ENCODE assay signal across 27 cellular contexts in genomic region chr19:2963122-2963521, GRCh38. TPM values are rescaled to one million over a fixed set of nuclear protein-coding genes. Genes with fewer than 3 reads are reported as not detected.
"Had no signal": no experiment of that assay in that cellular context is flagged by ENCODE, and none has a peak within 500 bp of the region (broad histone marks: within the 10 kb centered on the region; RNA-seq: fewer than 3 reads in every experiment).

No MANE protein-coding gene starts in this region.

- H3K27ac Mint-ChIP-seq: dendritic cell treated with granulocyte-macrophage colony-stimulating factor and Interleukin-4, amounts not matched to agents 40 ng/mL and 50 ng/mL, for 4 days; memory B cell; mesothelial cell of epicardium; naive thymus-derived CD8-positive, alpha-beta T cell had no signal

- H3K9me3 ChIP-seq: colonic mucosa, esophagus squamous epithelium, gastrocnemius medialis, heart right ventricle, left lung, lower lobe of right lung, mucosa of descending colon had no signal

- FAIRE-seq: endothelial cell of umbilical vein, islet of Langerhans, keratinocyte had no signal

- ATAC-seq: esophagus mucosa, mucosa of descending colon had no signal

- DNase-seq: colonic mucosa; cortex of kidney; effector CD4-positive, alpha-beta T cell; effector memory CD4-positive, alpha-beta T cell; esophagus squamous epithelium; foreskin fibroblast; foreskin melanocyte; gastrocnemius medialis; glutamatergic neuron; head of caudate nucleus; heart right ventricle; hippocampal formation; left cardiac atrium; left lung; left ventricle myocardium superior; lower lobe of right lung; mucosa of descending colon; naive B cell; naive thymus-derived CD8-positive, alpha-beta T cell had no signal

- H3K27me3 ChIP-seq: colonic mucosa, esophagus squamous epithelium, gastrocnemius medialis, heart right ventricle, left lung had no signal

- H3K4me1 ChIP-seq: colonic mucosa had no signal

- H3K36me3 Mint-ChIP-seq: memory B cell; mesothelial cell of epicardium; naive thymus-derived CD8-positive, alpha-beta T cell had no signal

- H3K36me3 ChIP-seq: colonic mucosa, esophagus squamous epithelium, gastrocnemius medialis, heart right ventricle, left lung, lower lobe of right lung had no signal

- H3K4me3 ChIP-seq: colonic mucosa, esophagus squamous epithelium, gastrocnemius medialis, left lung, lower lobe of right lung, mucosa of descending colon had no signal

- H3K27ac ChIP-seq: colonic mucosa, esophagus squamous epithelium, gastrocnemius medialis, heart right ventricle, left lung, lower lobe of right lung had no signal

- H3K4me3 Mint-ChIP-seq: dendritic cell treated with granulocyte-macrophage colony-stimulating factor and Interleukin-4, amounts not matched to agents 40 ng/mL and 50 ng/mL, for 4 days; memory B cell; mesothelial cell of epicardium; naive B cell; naive thymus-derived CD8-positive, alpha-beta T cell had no signal

- H3K27me3 Mint-ChIP-seq: naive B cell; naive thymus-derived CD8-positive, alpha-beta T cell had no signal

RNA-seq across cellular contexts. Expression of gene TLE6, which starts 14.2 kb away (rescaled TPM):
- total RNA-seq: myocyte had no signal
